Comparison of ENCODE assay signal across 11 cellular contexts in the genomic region with DNA sequence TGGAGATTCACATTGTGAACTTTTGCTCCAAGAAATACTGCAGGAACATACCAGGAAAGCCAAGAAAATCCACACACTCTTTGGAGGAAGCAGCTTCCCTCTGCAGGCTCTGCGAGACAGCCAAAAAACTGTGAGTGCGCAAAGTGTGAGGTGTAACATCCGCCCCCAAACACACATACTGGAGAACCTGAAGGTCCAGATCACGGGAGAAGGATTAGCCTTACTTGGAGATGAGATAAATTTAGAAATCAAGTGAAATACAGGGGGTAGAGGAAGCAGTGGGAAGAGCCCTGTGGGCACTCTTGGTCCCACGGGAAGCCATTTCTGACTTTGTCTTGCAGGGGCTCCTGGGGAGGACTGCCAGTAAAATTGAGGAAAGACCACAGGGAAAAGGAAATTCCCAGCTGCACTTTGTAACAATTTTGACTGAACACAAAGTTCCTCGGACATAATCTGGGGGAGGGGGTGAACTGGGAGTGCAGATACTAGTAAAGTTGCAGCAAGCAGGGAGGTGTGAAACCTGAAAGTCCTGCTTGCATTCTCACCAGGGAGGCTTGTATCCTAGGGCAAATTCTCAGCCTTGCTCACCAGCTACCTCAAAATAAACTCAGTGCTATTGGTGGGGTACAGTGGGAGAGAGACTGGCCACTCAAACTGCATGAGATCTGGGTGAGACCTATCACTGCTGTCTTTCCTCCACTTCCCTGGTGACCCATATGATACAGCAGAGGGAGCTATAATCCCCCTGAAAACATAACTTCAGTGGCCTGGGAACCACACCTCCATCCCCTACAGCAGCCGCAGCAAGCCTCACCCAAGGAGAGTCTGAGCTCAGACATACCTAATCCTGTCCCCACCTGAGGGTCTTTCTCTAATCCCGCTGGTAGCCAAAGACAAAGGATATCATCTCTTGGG.
A peak's percentile ranks its signal among the peaks of the same experiment; 100 is the strongest.
DNase-seq lines count a peak whose midpoint lies in the region; ATAC-seq and TF ChIP-seq lines count a peak whose summit lies in the region.
"Had no signal": no experiment of that assay in that cellular context is flagged by ENCODE, and none has a peak within 500 bp of the region (broad histone marks: within the 10 kb centered on the region; RNA-seq: fewer than 3 reads in every experiment).

No MANE protein-coding gene starts in this region.

- intact Hi-C loops in posterior vena cava (cut with DNase I): no loop called here

- H3K4me1 Mint-ChIP-seq in osteocyte (ENCODE audit: unreplicated experiment): peaks cover 8% of the 10 kb centered on the region

- TF ChIP-seq CTCF in GM12873 (IDR thresholded peaks at IDR 0.05; ENCODE audit: insufficient read depth, low read depth, low read length, missing control alignments) (peak; percentile 21), osteocyte (IDR thresholded peaks at IDR 0.05) (peak; percentile 5)

- DNase-seq in NAMALWA (ENCODE audit: low spot score) (peak; percentile 27), dermis blood vessel endothelial cell (peak; percentile 19), osteocyte (ENCODE audit: extremely low spot score, unreplicated experiment) (no peak), posterior vena cava (ENCODE audit: low spot score) (no peak), cerebellar nuclear complex (lab: John Stamatoyannopoulos, UW) (no peak)
- DNase-seq: activated CD4-positive, CD25-positive, alpha-beta regulatory T cell; activated T-cell treated with anti-CD3 and anti-CD28 coated beads, Interleukin-2, amount 50 U/mL, for 24 hours; NCI-H1105 treated with DMSO at 0.1 percent for 48 hours; NCI-H524 treated with DMSO at 0.1 percent for 48 hours had no signal

- H3K36me3 Mint-ChIP-seq in osteocyte (ENCODE audit: unreplicated experiment): no peaks in the 10 kb centered on the region

- H3K4me3 Mint-ChIP-seq in osteocyte (ENCODE audit: unreplicated experiment): no peak overlapping the region
- H3K4me3 Mint-ChIP-seq: activated T-cell treated with anti-CD3 and anti-CD28 coated beads, Interleukin-2, amount 50 U/mL, for 24 hours had no signal

- H3K9me3 Mint-ChIP-seq in osteocyte (ENCODE audit: unreplicated experiment): peaks cover 23% of the 10 kb centered on the region

- H3K27ac Mint-ChIP-seq in osteocyte (ENCODE audit: unreplicated experiment): no peak overlapping the region
- H3K27ac Mint-ChIP-seq: activated T-cell treated with anti-CD3 and anti-CD28 coated beads, Interleukin-2, amount 50 U/mL, for 24 hours had no signal

- no peak for ATAC-seq in HG02642 (IDR thresholded peaks at IDR 0.05; ENCODE audit: poor library complexity, unreplicated experiment)

- H3K27me3 Mint-ChIP-seq in osteocyte (ENCODE audit: unreplicated experiment): peaks cover 17% of the 10 kb centered on the region
- H3K27me3 Mint-ChIP-seq: activated T-cell treated with anti-CD3 and anti-CD28 coated beads, Interleukin-2, amount 50 U/mL, for 24 hours had no signal

Comparison
In these comparisons a context has a peak if more than half of its experiments do, and no peak if none do; other contexts are left out.
1. DNase-seq: peak in NAMALWA (single experiment) and dermis blood vessel endothelial cell (single experiment); none in osteocyte (single experiment), posterior vena cava (single experiment) and cerebellar nuclear complex (0 of 2).